Comparison of ENCODE assay signal across 2 cellular contexts in the genomic region with DNA sequence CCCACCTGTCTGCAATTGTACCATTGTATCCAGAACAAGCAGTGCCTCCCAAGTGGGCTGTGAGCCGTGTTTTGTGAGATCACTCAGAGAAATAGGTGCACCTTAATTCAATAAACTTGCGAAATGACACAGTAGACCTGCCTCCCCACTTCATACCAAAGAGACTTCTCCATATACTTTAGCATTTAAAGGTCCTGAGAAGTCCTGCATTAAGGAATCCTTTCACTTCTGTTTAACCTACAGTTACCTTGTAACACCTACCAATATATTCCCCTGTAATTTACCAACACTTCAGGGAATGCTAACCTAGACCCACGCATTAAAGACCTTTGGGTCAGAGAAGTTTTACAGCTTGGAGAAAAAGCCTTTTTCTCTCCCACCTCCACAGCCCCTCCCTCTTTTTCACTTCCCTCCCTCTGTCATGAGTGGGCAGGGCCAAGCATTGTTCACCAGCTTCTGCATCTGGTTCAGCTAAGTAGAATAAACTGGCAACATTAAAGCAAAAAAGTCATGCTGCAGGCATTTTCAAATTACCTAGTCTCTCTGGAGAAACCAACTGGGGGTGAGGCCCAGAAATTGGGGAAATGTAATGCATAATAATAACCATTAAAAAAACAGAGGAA.
A peak's percentile ranks its signal among the peaks of the same experiment; 100 is the strongest.
TF ChIP-seq lines count a peak whose summit lies in the region.

No MANE protein-coding gene starts in this region.

TF ChIP-seq in HEK293, 187 proteins besides CTCF, POLR2A, EP300 and RAD21 (continued from another document):
- peak; percentile 16; the same call in 1 of the 2 replicates for TF ChIP-seq EGR2 (tag by site-specific recombination; IDR thresholded peaks at IDR 0.05; ENCODE audit: low read depth)
- TF ChIP-seq, protein P1, sequence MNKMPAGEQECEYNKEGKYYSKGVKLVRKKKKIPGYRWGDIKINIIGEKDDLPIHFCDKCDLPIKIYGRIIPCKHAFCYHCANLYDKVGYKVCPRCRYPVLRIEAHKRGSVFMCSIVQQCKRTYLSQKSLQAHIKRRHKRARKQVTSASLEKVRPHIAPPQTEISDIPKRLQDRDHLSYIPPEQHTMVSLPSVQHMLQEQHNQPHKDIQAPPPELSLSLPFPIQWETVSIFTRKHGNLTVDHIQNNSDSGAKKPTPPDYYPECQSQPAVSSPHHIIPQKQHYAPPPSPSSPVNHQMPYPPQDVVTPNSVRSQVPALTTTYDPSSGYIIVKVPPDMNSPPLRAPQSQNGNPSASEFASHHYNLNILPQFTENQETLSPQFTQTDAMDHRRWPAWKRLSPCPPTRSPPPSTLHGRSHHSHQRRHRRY (tag by site-specific recombination; IDR thresholded peaks at IDR 0.05): no peak

TF ChIP-seq in GM12878, 131 proteins besides CTCF, POLR2A, EP300 and RAD21 (continued from another document):
- no peak for TF ChIP-seq SMAD1 (IDR thresholded peaks at IDR 0.05; ENCODE audit: low read depth, partially characterized antibody)
